11 cellular contexts compared by ENCODE assay signal in the genomic region with DNA sequence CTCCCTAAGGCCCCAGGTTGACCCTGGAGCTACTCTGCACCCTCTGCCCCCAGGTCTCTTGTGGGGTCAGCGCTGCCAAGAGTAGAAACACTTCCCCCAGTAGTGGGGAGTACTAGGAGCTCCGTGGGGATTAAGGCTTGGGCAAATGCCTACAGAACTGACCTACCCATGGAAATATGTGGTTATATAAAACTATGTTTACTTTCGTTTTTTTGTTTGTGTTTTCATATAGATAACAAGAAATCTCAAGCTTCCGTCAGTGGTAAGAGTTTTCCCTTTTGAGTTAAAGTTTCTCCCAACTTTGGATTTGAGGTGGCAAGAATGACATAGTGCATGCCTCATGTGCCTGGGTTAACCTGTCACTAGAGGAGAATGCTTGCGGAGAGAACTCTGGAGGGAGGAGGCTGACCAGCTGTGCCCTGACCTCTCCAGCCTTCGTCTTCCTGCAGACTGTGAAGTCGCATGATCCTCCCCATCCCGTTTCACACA. TPM values are rescaled to one million over a fixed set of nuclear protein-coding genes. Genes with fewer than 3 reads are reported as not detected.
DNase-seq lines count a peak whose midpoint lies in the region; ATAC-seq and TF ChIP-seq lines count a peak whose summit lies in the region.
"Had no signal": no experiment of that assay in that cellular context is flagged by ENCODE, and none has a peak within 500 bp of the region (broad histone marks: within the 10 kb centered on the region; RNA-seq: fewer than 3 reads in every experiment).

No MANE protein-coding gene starts in this region.

- peaks cover 82% of the 10 kb centered on the region for H3K36me3 Mint-ChIP-seq in activated T-cell treated with anti-CD3 and anti-CD28 coated beads, Interleukin-2, amount 50 U/mL, for 24 hours (ENCODE audit: low read depth)
- peaks cover 14% of the 10 kb centered on the region for H3K36me3 Mint-ChIP-seq in type B pancreatic cell

- ATAC-seq in HG03442 (IDR thresholded peaks at IDR 0.05; ENCODE audit: unreplicated experiment): no peak

- H3K27ac ChIP-seq in esophagus (ENCODE audit: low read depth in 2 of 2, low read length in 1 of 2): peak overlapping the region; percentile 64 to 82

- no peaks in the 10 kb centered on the region for H3K9me3 ChIP-seq in esophagus (ENCODE audit: control insufficient read depth in 2 of 2, insufficient read depth in 1 of 2, low read depth in 1 of 2, low read length in 1 of 2)

- H3K36me3 ChIP-seq in esophagus (ENCODE audit: control insufficient read depth in 2 of 2, insufficient read depth in 2 of 2, low read length in 1 of 2): peaks cover 5 to 37% of the 10 kb centered on the region in 2 donors

- H3K9me3 Mint-ChIP-seq in activated T-cell treated with anti-CD3 and anti-CD28 coated beads, Interleukin-2, amount 50 U/mL, for 24 hours: no peaks in the 10 kb centered on the region
- no peaks in the 10 kb centered on the region for H3K9me3 Mint-ChIP-seq in type B pancreatic cell

- H3K4me3 Mint-ChIP-seq in activated T-cell treated with anti-CD3 and anti-CD28 coated beads, Interleukin-2, amount 50 U/mL, for 24 hours: no peak overlapping the region
- H3K4me3 Mint-ChIP-seq in type B pancreatic cell: no peak overlapping the region

- no peak for TF ChIP-seq CTCF in type B pancreatic cell (conservative IDR thresholded peaks at IDR 0.05)

- 55 to 58% methylated on average over 8 of the region's 8 CpGs for WGBS in esophagus, 2 donors

- peaks cover 0 to 24% of the 10 kb centered on the region in 2 donors for H3K4me1 ChIP-seq in esophagus (ENCODE audit: control insufficient read depth in 2 of 2, insufficient read depth in 2 of 2, low read length in 1 of 2)

- H3K27me3 ChIP-seq in esophagus (ENCODE audit: control insufficient read depth in 1 of 2, insufficient read depth in 2 of 2, low read length in 2 of 2): no peaks in the 10 kb centered on the region

- peak overlapping the region; percentile 99 for H3K27ac Mint-ChIP-seq in activated T-cell treated with anti-CD3 and anti-CD28 coated beads, Interleukin-2, amount 50 U/mL, for 24 hours
- H3K27ac Mint-ChIP-seq in type B pancreatic cell: peak overlapping the region; percentile 30

- no peak overlapping the region for H3K4me3 ChIP-seq in esophagus (ENCODE audit: low read depth in 1 of 2, low read length in 2 of 2)

- H3K27me3 Mint-ChIP-seq in activated T-cell treated with anti-CD3 and anti-CD28 coated beads, Interleukin-2, amount 50 U/mL, for 24 hours: no peaks in the 10 kb centered on the region
- no peaks in the 10 kb centered on the region for H3K27me3 Mint-ChIP-seq in type B pancreatic cell

- peaks cover 100% of the 10 kb centered on the region for H3K4me1 Mint-ChIP-seq in activated T-cell treated with anti-CD3 and anti-CD28 coated beads, Interleukin-2, amount 50 U/mL, for 24 hours (ENCODE audit: low read depth)
- peaks cover 32% of the 10 kb centered on the region for H3K4me1 Mint-ChIP-seq in type B pancreatic cell (ENCODE audit: unreplicated experiment)

- no peak for DNase-seq in activated T-cell treated with anti-CD3 and anti-CD28 coated beads, Interleukin-2, amount 50 U/mL, for 24 hours
- DNase-seq in activated T-cell treated with anti-CD3 and anti-CD28 coated beads, Interleukin-2, amount 50 U/mL, for 48 hours: no peak
- DNase-seq in mucosa of gallbladder (ENCODE audit: low spot score): peak; percentile 43
- DNase-seq in type B pancreatic cell (ENCODE audit: extremely low spot score, unreplicated experiment): no peak
- DNase-seq in NAMALWA (ENCODE audit: low spot score): no peak
- no peak for DNase-seq in AML-193 (lab: John Stamatoyannopoulos, UW)
- DNase-seq: activated effector memory CD4-positive, alpha-beta T cell treated with Interleukin-2 at 50 U/mL for 16 hours; NCI-H1048; SHP77 had no signal

RNA-seq across cellular contexts. Expression of a gene that starts 45.5 kb away (rescaled TPM):
- polyA plus RNA-seq in esophagus: 10 to 100 TPM; 31.0 to 55.9 TPM
- 107 TPM for total RNA-seq in mucosa of gallbladder
- total RNA-seq in type B pancreatic cell (ENCODE audit: low replicate concordance): 90.8 and 121 TPM in 2 replicates

RNA-seq across cellular contexts. Expression of a gene that starts 57.4 kb away (rescaled TPM):
- polyA plus RNA-seq in esophagus: 1 to 10 TPM; 5.7 to 6.3 TPM
- total RNA-seq in mucosa of gallbladder (26.6 TPM), type B pancreatic cell (ENCODE audit: low replicate concordance) (34.3 and 38.8 TPM in 2 replicates)
